36 cellular contexts compared by ENCODE assay signal in genomic region chrX:16162391-16162790, GRCh38. TPM values are rescaled to one million over a fixed set of nuclear protein-coding genes. Genes with fewer than 3 reads are reported as not detected.
"Had no signal": no experiment of that assay in that cellular context is flagged by ENCODE, and none has a peak within 500 bp of the region (broad histone marks: within the 10 kb centered on the region; RNA-seq: fewer than 3 reads in every experiment).

No MANE protein-coding gene starts in this region.

- DNase-seq: activated CD4-positive, alpha-beta memory T cell treated with anti-CD3 and anti-CD28 coated beads for 36 hours; activated CD4-positive, alpha-beta T cell treated with anti-CD3 and anti-CD28 coated beads for 4 hours; activated CD4-positive, alpha-beta T cell treated with anti-CD3 and anti-CD28 coated beads, Interleukin-2, amount 50 U/mL, for 1 hour; activated CD8-positive, alpha-beta memory T cell treated with anti-CD3 and anti-CD28 coated beads for 24 hours; activated CD8-positive, alpha-beta memory T cell treated with anti-CD3 and anti-CD28 coated beads, Interleukin-2, amount 10 ng/mL, durations not matched to agents 7 days and 5 days; activated CD8-positive, alpha-beta memory T cell treated with anti-CD3 and anti-CD28 coated beads, Interleukin-2, amount 50 U/mL, for 48 hours; activated effector memory CD4-positive, alpha-beta T cell treated with Interleukin-2 at 50 U/mL for 16 hours; activated naive CD4-positive, alpha-beta T cell treated with anti-CD3 and anti-CD28 coated beads, Interleukin-2, amount 10 ng/mL, durations not matched to agents 7 days and 5 days; activated naive CD8-positive, alpha-beta T cell treated with anti-CD3 and anti-CD28 coated beads, Interleukin-2, amount 50 U/mL, for 24 hours; activated T-cell treated with anti-CD3 and anti-CD28 coated beads, Interleukin-2, amount 50 U/mL, for 48 hours; anterior cingulate cortex; caudate nucleus; cerebellar nuclear complex; NCI-H1092 treated with DMSO at 0.1 percent for 48 hours; NCI-H1417; NCI-H146; NCI-H187; NCI-H2029 treated with DMSO at 0.1 percent for 48 hours; NCI-H2107; NCI-H2171; NCI-H510A; NCI-H526; NCI-H748 treated with DMSO at 0.1 percent for 48 hours; NK-92 treated with Interleukin-12 subunit alpha and Interleukin-12 subunit beta, amount 100 ng/mL, for 24 hours; PC-3; Right ventricle myocardium superior; T1000 had no signal

- H3K27ac ChIP-seq: RWPE1, SK-N-MC had no signal

- H3K27ac Mint-ChIP-seq: activated CD4-positive, alpha-beta memory T cell treated with anti-CD3 and anti-CD28 coated beads for 36 hours; activated CD8-positive, alpha-beta memory T cell treated with anti-CD3 and anti-CD28 coated beads, Interleukin-2, amount 10 ng/mL, durations not matched to agents 7 days and 5 days; activated naive CD4-positive, alpha-beta T cell treated with anti-CD3 and anti-CD28 coated beads, Interleukin-2, amount 10 ng/mL, durations not matched to agents 7 days and 5 days; activated naive CD8-positive, alpha-beta T cell; activated naive CD8-positive, alpha-beta T cell treated with anti-CD3 and anti-CD28 coated beads, Interleukin-2, amount 50 U/mL, for 24 hours; brain had no signal

- H3K9me3 Mint-ChIP-seq: activated CD4-positive, alpha-beta memory T cell treated with anti-CD3 and anti-CD28 coated beads for 36 hours; activated naive CD4-positive, alpha-beta T cell treated with anti-CD3 and anti-CD28 coated beads, Interleukin-2, amount 10 ng/mL, durations not matched to agents 7 days and 5 days; activated naive CD8-positive, alpha-beta T cell treated with anti-CD3 and anti-CD28 coated beads, Interleukin-2, amount 50 U/mL, for 24 hours had no signal

- H3K36me3 Mint-ChIP-seq: activated CD4-positive, alpha-beta memory T cell treated with anti-CD3 and anti-CD28 coated beads for 36 hours; activated CD8-positive, alpha-beta memory T cell treated with anti-CD3 and anti-CD28 coated beads, Interleukin-2, amount 10 ng/mL, durations not matched to agents 7 days and 5 days; activated naive CD4-positive, alpha-beta T cell treated with anti-CD3 and anti-CD28 coated beads, Interleukin-2, amount 10 ng/mL, durations not matched to agents 7 days and 5 days; activated naive CD8-positive, alpha-beta T cell; brain had no signal

- ATAC-seq: activated CD4-positive, CD25-positive, alpha-beta regulatory T cell treated with anti-CD3 and anti-CD28 coated beads, Interleukin-2, amount 50 U/mL, for 24 hours; activated CD8-positive, alpha-beta memory T cell treated with anti-CD3 and anti-CD28 coated beads, Interleukin-2, amount 10 ng/mL, durations not matched to agents 7 days and 5 days; activated naive CD8-positive, alpha-beta T cell treated with anti-CD3 and anti-CD28 coated beads, Interleukin-2, amount 50 U/mL, for 24 hours; PC-3 had no signal

- H3K4me3 Mint-ChIP-seq: activated CD4-positive, alpha-beta memory T cell treated with anti-CD3 and anti-CD28 coated beads for 36 hours; activated CD8-positive, alpha-beta memory T cell treated with anti-CD3 and anti-CD28 coated beads, Interleukin-2, amount 10 ng/mL, durations not matched to agents 7 days and 5 days; activated naive CD4-positive, alpha-beta T cell treated with anti-CD3 and anti-CD28 coated beads, Interleukin-2, amount 10 ng/mL, durations not matched to agents 7 days and 5 days; activated naive CD8-positive, alpha-beta T cell; activated naive CD8-positive, alpha-beta T cell treated with anti-CD3 and anti-CD28 coated beads, Interleukin-2, amount 50 U/mL, for 24 hours; brain had no signal

- H3K27me3 Mint-ChIP-seq: activated CD4-positive, alpha-beta memory T cell treated with anti-CD3 and anti-CD28 coated beads for 36 hours; activated naive CD4-positive, alpha-beta T cell treated with anti-CD3 and anti-CD28 coated beads, Interleukin-2, amount 10 ng/mL, durations not matched to agents 7 days and 5 days had no signal

- H3K4me3 ChIP-seq: SK-N-MC had no signal

- H3K4me1 Mint-ChIP-seq: activated CD8-positive, alpha-beta memory T cell treated with anti-CD3 and anti-CD28 coated beads, Interleukin-2, amount 10 ng/mL, durations not matched to agents 7 days and 5 days; activated naive CD4-positive, alpha-beta T cell treated with anti-CD3 and anti-CD28 coated beads, Interleukin-2, amount 10 ng/mL, durations not matched to agents 7 days and 5 days; activated naive CD8-positive, alpha-beta T cell treated with anti-CD3 and anti-CD28 coated beads, Interleukin-2, amount 50 U/mL, for 24 hours had no signal

RNA-seq across cellular contexts. Expression of gene MAGEB17, which starts 4.9 kb away (rescaled TPM):
- total RNA-seq: activated CD4-positive, alpha-beta memory T cell treated with anti-CD3 and anti-CD28 coated beads for 36 hours; activated CD8-positive, alpha-beta memory T cell treated with anti-CD3 and anti-CD28 coated beads, Interleukin-2, amount 10 ng/mL, durations not matched to agents 7 days and 5 days; bronchial epithelial cell; M059J; Right ventricle myocardium superior; T-helper 1 cell treated with Interleukin-12 subunit alpha and Interleukin-12 subunit beta and Interleukin-4 antibody, amounts not matched to agents 30 ng/mL and 1 ng/mL, for 36 hours; T-helper 2 cell treated with Interferon-gamma antibody and Interleukin-4, amounts not matched to agents 100 ng/mL and 5 ng/mL, for 36 hours had no signal

RNA-seq across cellular contexts. Expression of gene GRPR, which starts 39.0 kb away (rescaled TPM):
- total RNA-seq: activated CD4-positive, alpha-beta memory T cell treated with anti-CD3 and anti-CD28 coated beads for 36 hours; activated CD8-positive, alpha-beta memory T cell treated with anti-CD3 and anti-CD28 coated beads, Interleukin-2, amount 10 ng/mL, durations not matched to agents 7 days and 5 days; bronchial epithelial cell; T-helper 1 cell treated with Interleukin-12 subunit alpha and Interleukin-12 subunit beta and Interleukin-4 antibody, amounts not matched to agents 30 ng/mL and 1 ng/mL, for 36 hours; T-helper 2 cell treated with Interferon-gamma antibody and Interleukin-4, amounts not matched to agents 100 ng/mL and 5 ng/mL, for 36 hours had no signal
